ENCODE assay signal across 19 cellular contexts in the genomic region with DNA sequence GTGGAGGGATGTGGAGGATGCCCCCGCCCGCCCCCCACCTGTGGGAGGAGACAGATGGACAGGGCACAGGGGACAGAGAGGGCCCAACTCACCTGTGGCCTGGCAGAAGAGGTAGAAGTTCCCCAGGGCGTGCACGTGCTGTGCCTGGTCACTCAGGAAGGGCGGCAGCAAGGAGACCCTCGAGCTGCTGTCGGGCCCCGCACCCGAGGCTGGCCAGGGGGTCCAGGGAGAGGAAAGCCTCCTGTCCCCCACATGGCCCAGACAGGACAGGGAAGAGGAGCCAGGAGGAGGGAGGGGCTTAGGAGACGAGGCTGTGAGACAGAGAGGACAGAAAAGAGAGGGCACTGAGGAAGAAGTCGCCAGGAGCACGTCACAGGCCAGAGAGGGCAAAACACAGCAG. TPM values are rescaled to one million over a fixed set of nuclear protein-coding genes. Genes with fewer than 3 reads are reported as not detected.
DNase-seq lines count a peak whose midpoint lies in the region; ATAC-seq and TF ChIP-seq lines count a peak whose summit lies in the region.
"Had no signal": no experiment of that assay in that cellular context is flagged by ENCODE, and none has a peak within 500 bp of the region (broad histone marks: within the 10 kb centered on the region; RNA-seq: fewer than 3 reads in every experiment).

No MANE protein-coding gene starts in this region.

- POLR2A ChIA-PET in CD4-positive, alpha-beta T cell (lab: Charles Lee) = no interaction called here
- POLR2A ChIA-PET in naive thymus-derived CD4-positive, alpha-beta T cell (lab: Charles Lee) = interaction anchor here (1.0 to 1.2 kb wide), 2 partner anchors 9 to 102 kb away, joined by 3 to 4 read pairs; no protein-coding TSS in a partner anchor

- intact Hi-C loops in CD4-positive, alpha-beta T cell (cut with DNase I, micrococcal nuclease) = no loop called here
- intact Hi-C loops in naive thymus-derived CD4-positive, alpha-beta T cell (cut with micrococcal nuclease) = loop anchor here in 1 of 2 donors (5.0 kb wide), 1 partner anchor 59 kb away; a partner anchor contains a TSS

- no peak for TF ChIP-seq CTCF in CD4-positive, alpha-beta T cell (IDR thresholded peaks at IDR 0.05)

- peaks cover 44% of the 10 kb centered on the region for H3K4me1 Mint-ChIP-seq in CD4-positive, alpha-beta T cell (ENCODE audit: low read depth)
- H3K4me1 Mint-ChIP-seq in activated naive CD8-positive, alpha-beta T cell treated with anti-CD3 and anti-CD28 coated beads for 36 hours = peaks cover 26% of the 10 kb centered on the region
- peaks cover 34 to 82% (median 51%) of the 10 kb centered on the region in 7 donors for H3K4me1 Mint-ChIP-seq in naive thymus-derived CD4-positive, alpha-beta T cell

- H3K27me3 Mint-ChIP-seq in CD4-positive, alpha-beta T cell = no peaks in the 10 kb centered on the region
- no peaks in the 10 kb centered on the region for H3K27me3 Mint-ChIP-seq in activated naive CD8-positive, alpha-beta T cell treated with anti-CD3 and anti-CD28 coated beads for 36 hours
- H3K27me3 Mint-ChIP-seq in naive thymus-derived CD4-positive, alpha-beta T cell = no peaks in the 10 kb centered on the region

- peak; percentile 3 for TF ChIP-seq POLR2A in GM19099 (IDR thresholded peaks at IDR 0.05; ENCODE audit: extremely low read depth, insufficient read length, low read depth)

- DNase-seq in CD4-positive, alpha-beta T cell = no peak
- DNase-seq in activated naive CD8-positive, alpha-beta T cell treated with anti-CD3 and anti-CD28 coated beads for 36 hours = no peak
- DNase-seq in naive thymus-derived CD4-positive, alpha-beta T cell = no peak
- no peak for DNase-seq in NCI-H524 (lab: John Stamatoyannopoulos, UW)
- no peak for DNase-seq in DMS114 treated with DMSO at 0.1 percent for 48 hours (lab: John Stamatoyannopoulos, UW; ENCODE audit: unreplicated experiment)
- DNase-seq: AML-193; amygdala; central memory CD4-positive, alpha-beta T cell; DMS153; effector CD8-positive, alpha-beta T cell; Kasumi-1; NCI-H1092 treated with DMSO at 0.1 percent for 48 hours; NCI-H2081; NCI-H524 treated with DMSO at 0.1 percent for 48 hours; stimulated activated CD4-positive, alpha-beta T cell treated with anti-CD3 and anti-CD28 coated beads, Interleukin-2, amount 100 ng/mL, for 24 hours; SW 1271; WERI-Rb-1 had no signal

- no peak overlapping the region for H3K4me3 Mint-ChIP-seq in CD4-positive, alpha-beta T cell
- no peak overlapping the region for H3K4me3 Mint-ChIP-seq in activated naive CD8-positive, alpha-beta T cell treated with anti-CD3 and anti-CD28 coated beads for 36 hours
- peak overlapping the region in 1 of 10 donors; percentile 61 for H3K4me3 Mint-ChIP-seq in naive thymus-derived CD4-positive, alpha-beta T cell

- H3K27ac Mint-ChIP-seq in CD4-positive, alpha-beta T cell = peak overlapping the region; percentile 71
- peak overlapping the region; percentile 59 for H3K27ac Mint-ChIP-seq in activated naive CD8-positive, alpha-beta T cell treated with anti-CD3 and anti-CD28 coated beads for 36 hours
- peak overlapping the region; percentile 35 to 93 (median 84) for H3K27ac Mint-ChIP-seq in naive thymus-derived CD4-positive, alpha-beta T cell

- H3K36me3 Mint-ChIP-seq in CD4-positive, alpha-beta T cell (ENCODE audit: low read depth) = peaks cover 64% of the 10 kb centered on the region
- H3K36me3 Mint-ChIP-seq in activated naive CD8-positive, alpha-beta T cell treated with anti-CD3 and anti-CD28 coated beads for 36 hours = peaks cover 40% of the 10 kb centered on the region
- H3K36me3 Mint-ChIP-seq in naive thymus-derived CD4-positive, alpha-beta T cell = peaks cover 8 to 40% (median 17%) of the 10 kb centered on the region in 5 donors

- H3K4me1 ChIP-seq in naive thymus-derived CD4-positive, alpha-beta T cell (ENCODE audit: control insufficient read depth in 2 of 2, insufficient read depth in 2 of 2, low read length in 2 of 2) = peaks cover 10 to 12% of the 10 kb centered on the region in 2 donors

- no peak overlapping the region for H3K4me3 ChIP-seq in naive thymus-derived CD4-positive, alpha-beta T cell (ENCODE audit: low read length)

- H3K27ac ChIP-seq in CD4-positive, alpha-beta T cell (ENCODE audit: low read depth, low read length) = no peak overlapping the region
- no peak overlapping the region for H3K27ac ChIP-seq in naive thymus-derived CD4-positive, alpha-beta T cell (ENCODE audit: low read depth, low read length)
- H3K27ac ChIP-seq: WERI-Rb-1 had no signal

- peaks cover 17 to 54% (median 23%) of the 10 kb centered on the region in 3 experiments for H3K36me3 ChIP-seq in naive thymus-derived CD4-positive, alpha-beta T cell (ENCODE audit: control insufficient read depth in 2 of 3, insufficient read depth in 3 of 3, low read length in 3 of 3)

- H3K27me3 ChIP-seq in CD4-positive, alpha-beta T cell (ENCODE audit: control insufficient read depth, insufficient read depth, low read length) = no peaks in the 10 kb centered on the region
- H3K27me3 ChIP-seq in naive thymus-derived CD4-positive, alpha-beta T cell (ENCODE audit: control insufficient read depth in 2 of 2, insufficient read depth in 2 of 2, low read length in 2 of 2) = no peaks in the 10 kb centered on the region

- no peaks in the 10 kb centered on the region for H3K9me3 Mint-ChIP-seq in CD4-positive, alpha-beta T cell
- H3K9me3 Mint-ChIP-seq in activated naive CD8-positive, alpha-beta T cell treated with anti-CD3 and anti-CD28 coated beads for 36 hours = no peaks in the 10 kb centered on the region
- peaks cover 0 to 10% (median 0%) of the 10 kb centered on the region in 11 donors for H3K9me3 Mint-ChIP-seq in naive thymus-derived CD4-positive, alpha-beta T cell

- H3K9me3 ChIP-seq in CD4-positive, alpha-beta T cell (ENCODE audit: control insufficient read depth, low read length) = no peaks in the 10 kb centered on the region
- no peaks in the 10 kb centered on the region for H3K9me3 ChIP-seq in naive thymus-derived CD4-positive, alpha-beta T cell (ENCODE audit: control insufficient read depth in 2 of 3, low read length in 3 of 3)

- ATAC-seq in CD4-positive, alpha-beta T cell (ENCODE audit: poor library complexity) = no peak
- ATAC-seq in naive thymus-derived CD4-positive, alpha-beta T cell = no peak
- no peak for ATAC-seq in HG03175 (IDR thresholded peaks at IDR 0.05; ENCODE audit: unreplicated experiment)

- CTCF ChIA-PET in CD4-positive, alpha-beta T cell (lab: Charles Lee) = no interaction called here
- CTCF ChIA-PET in naive thymus-derived CD4-positive, alpha-beta T cell (lab: Charles Lee) = interaction anchor here (1.4 kb wide), 1 partner anchor 172 kb away, joined by 4 read pairs; no protein-coding TSS in a partner anchor

RNA-seq across cellular contexts. Expression of a gene that starts 58.4 kb away (rescaled TPM):
- 100 to 1,000 TPM; 109 to 112 TPM for total RNA-seq in CD4-positive, alpha-beta T cell
- 10 to 100 TPM; 27.3 to 34.7 TPM for total RNA-seq in activated naive CD8-positive, alpha-beta T cell treated with anti-CD3 and anti-CD28 coated beads for 36 hours
- 100 to 1,000 TPM in 4 of 5 experiments, 10 to 100 TPM in 1; 55.0 to 130 (median 109) TPM for total RNA-seq in naive thymus-derived CD4-positive, alpha-beta T cell
- polyA plus RNA-seq in naive thymus-derived CD4-positive, alpha-beta T cell = 10 to 100 TPM; 20.1 to 29.0 TPM
